In the genomic region with DNA sequence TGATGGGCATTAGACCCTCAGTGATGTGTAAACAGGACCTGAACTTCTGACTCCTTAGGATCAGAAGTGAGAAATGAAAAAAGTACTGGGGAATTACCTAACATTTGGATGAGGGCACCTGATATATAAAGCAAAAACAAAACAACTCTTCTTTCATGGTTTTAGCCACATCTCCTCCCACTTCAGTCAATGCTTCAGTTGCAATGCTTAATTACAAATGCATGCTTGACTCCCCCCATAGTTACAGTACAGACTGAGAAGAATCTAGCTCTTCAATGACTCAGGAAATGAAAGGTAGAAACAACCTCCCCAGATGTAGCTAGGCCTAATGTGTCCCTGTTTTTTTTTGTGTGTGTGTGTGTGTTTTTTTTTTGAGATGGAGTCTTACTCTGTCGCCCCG, we compare ENCODE assay signal across 21 cellular contexts.
A peak's percentile ranks its signal among the peaks of the same experiment; 100 is the strongest.
DNase-seq lines count a peak whose midpoint lies in the region; ATAC-seq and TF ChIP-seq lines count a peak whose summit lies in the region.
"Had no signal": no experiment of that assay in that cellular context is flagged by ENCODE, and none has a peak within 500 bp of the region (broad histone marks: within the 10 kb centered on the region; RNA-seq: fewer than 3 reads in every experiment).

No MANE protein-coding gene starts in this region.

- DNase-seq in stimulated activated naive B cell treated with anti-CD40 and anti-IgM and Interleukin-4, amounts not matched to agents 10 μg/mL and 1 μg/mL and 100 μg/mL, for 72 hours = no peak
- no peak for DNase-seq in EL
- DNase-seq in dorsolateral prefrontal cortex = no peak
- no peak for DNase-seq in activated CD4-positive, alpha-beta memory T cell treated with anti-CD3 and anti-CD28 coated beads, Interleukin-2, amount 10 ng/mL, durations not matched to agents 7 days and 5 days
- DNase-seq: activated CD8-positive, alpha-beta memory T cell treated with anti-CD3 and anti-CD28 coated beads, Interleukin-2, amount 50 U/mL, for 48 hours; CD4-positive, alpha-beta T cell; cerebellar nuclear complex; GOT3; heart left ventricle; left colon; mesenchymal stem cell; naive thymus-derived CD8-positive, alpha-beta T cell; NCI-H1694; NCI-H69; stimulated activated CD4-positive, alpha-beta T cell treated with anti-CD3 and anti-CD28 coated beads, Interleukin-2, amount 100 ng/mL, for 48 hours; stimulated activated naive CD4-positive, alpha-beta T cell had no signal

- no peaks in the 10 kb centered on the region for H3K36me3 Mint-ChIP-seq in stimulated activated naive B cell treated with anti-CD40 and anti-IgM and Interleukin-4, amounts not matched to agents 10 μg/mL and 1 μg/mL and 100 μg/mL, for 72 hours
- H3K36me3 Mint-ChIP-seq in activated CD4-positive, alpha-beta memory T cell treated with anti-CD3 and anti-CD28 coated beads, Interleukin-2, amount 10 ng/mL, durations not matched to agents 7 days and 5 days (ENCODE audit: low read depth) = no peaks in the 10 kb centered on the region
- H3K36me3 Mint-ChIP-seq: naive thymus-derived CD8-positive, alpha-beta T cell had no signal

- H3K9me3 Mint-ChIP-seq in stimulated activated naive B cell treated with anti-CD40 and anti-IgM and Interleukin-4, amounts not matched to agents 10 μg/mL and 1 μg/mL and 100 μg/mL, for 72 hours = no peaks in the 10 kb centered on the region
- H3K9me3 Mint-ChIP-seq in activated CD4-positive, alpha-beta memory T cell treated with anti-CD3 and anti-CD28 coated beads, Interleukin-2, amount 10 ng/mL, durations not matched to agents 7 days and 5 days = no peaks in the 10 kb centered on the region
- H3K9me3 Mint-ChIP-seq: CD4-positive, alpha-beta T cell; naive thymus-derived CD8-positive, alpha-beta T cell had no signal

- peaks cover 3 to 10% of the 10 kb centered on the region in 2 donors for H3K4me1 Mint-ChIP-seq in stimulated activated naive B cell treated with anti-CD40 and anti-IgM and Interleukin-4, amounts not matched to agents 10 μg/mL and 1 μg/mL and 100 μg/mL, for 72 hours
- H3K4me1 Mint-ChIP-seq in activated CD4-positive, alpha-beta memory T cell treated with anti-CD3 and anti-CD28 coated beads, Interleukin-2, amount 10 ng/mL, durations not matched to agents 7 days and 5 days = no peaks in the 10 kb centered on the region

- no peak for TF ChIP-seq CTCF in dorsolateral prefrontal cortex (IDR thresholded peaks at IDR 0.05 in 54 of 56, conservative IDR thresholded peaks at IDR 0.05 in 2 of 56; ENCODE audit: low read depth in 1 of 56, partially characterized antibody in 56 of 56)

- ATAC-seq in GM18870 (IDR thresholded peaks at IDR 0.05; ENCODE audit: unreplicated experiment) (peak; percentile 87), GM21576 (IDR thresholded peaks at IDR 0.05; ENCODE audit: unreplicated experiment) (peak; percentile 52), HG03159 (IDR thresholded peaks at IDR 0.05; ENCODE audit: unreplicated experiment) (peak; percentile 67)
- ATAC-seq in stimulated activated naive B cell treated with anti-CD40 and anti-IgM and Interleukin-4, amounts not matched to agents 10 μg/mL and 1 μg/mL and 100 μg/mL, for 72 hours (replicated peaks) = peak; percentile 83 to 84
- ATAC-seq: heart left ventricle; left colon; naive thymus-derived CD8-positive, alpha-beta T cell had no signal

- POLR2A ChIA-PET in activated CD4-positive, alpha-beta memory T cell treated with anti-CD3 and anti-CD28 coated beads, Interleukin-2, amount 10 ng/mL, durations not matched to agents 7 days and 5 days (lab: Charles Lee) = no interaction called here

- peaks cover 1 to 2% of the 10 kb centered on the region in 2 donors for H3K27me3 Mint-ChIP-seq in stimulated activated naive B cell treated with anti-CD40 and anti-IgM and Interleukin-4, amounts not matched to agents 10 μg/mL and 1 μg/mL and 100 μg/mL, for 72 hours
- H3K27me3 Mint-ChIP-seq in activated CD4-positive, alpha-beta memory T cell treated with anti-CD3 and anti-CD28 coated beads, Interleukin-2, amount 10 ng/mL, durations not matched to agents 7 days and 5 days = no peaks in the 10 kb centered on the region
- H3K27me3 Mint-ChIP-seq: CD4-positive, alpha-beta T cell had no signal

- no peak overlapping the region for H3K4me3 Mint-ChIP-seq in stimulated activated naive B cell treated with anti-CD40 and anti-IgM and Interleukin-4, amounts not matched to agents 10 μg/mL and 1 μg/mL and 100 μg/mL, for 72 hours
- no peak overlapping the region for H3K4me3 Mint-ChIP-seq in activated CD4-positive, alpha-beta memory T cell treated with anti-CD3 and anti-CD28 coated beads, Interleukin-2, amount 10 ng/mL, durations not matched to agents 7 days and 5 days
- H3K4me3 Mint-ChIP-seq: CD4-positive, alpha-beta T cell; naive thymus-derived CD8-positive, alpha-beta T cell had no signal

- CTCF ChIA-PET in activated CD4-positive, alpha-beta memory T cell treated with anti-CD3 and anti-CD28 coated beads, Interleukin-2, amount 10 ng/mL, durations not matched to agents 7 days and 5 days (lab: Charles Lee) = no interaction called here

- intact Hi-C loops in dorsolateral prefrontal cortex (cut with DNase I) = no loop called here

- no peak overlapping the region for H3K4me3 ChIP-seq in dorsolateral prefrontal cortex
- H3K4me3 ChIP-seq: heart left ventricle, thoracic aorta had no signal

- H3K27ac Mint-ChIP-seq in stimulated activated naive B cell treated with anti-CD40 and anti-IgM and Interleukin-4, amounts not matched to agents 10 μg/mL and 1 μg/mL and 100 μg/mL, for 72 hours = no peak overlapping the region
- no peak overlapping the region for H3K27ac Mint-ChIP-seq in activated CD4-positive, alpha-beta memory T cell treated with anti-CD3 and anti-CD28 coated beads, Interleukin-2, amount 10 ng/mL, durations not matched to agents 7 days and 5 days
- H3K27ac Mint-ChIP-seq: CD4-positive, alpha-beta T cell; naive thymus-derived CD8-positive, alpha-beta T cell had no signal

- no peak overlapping the region for H3K27ac ChIP-seq in dorsolateral prefrontal cortex
- H3K27ac ChIP-seq: epithelial cell of prostate, heart left ventricle, thoracic aorta had no signal

- H3K27me3 ChIP-seq in dorsolateral prefrontal cortex = peaks cover 0 to 3% (median 0%) of the 10 kb centered on the region in 45 donors
